Comparison of ENCODE assay signal across 1 cellular context in genomic region chr17:50719144-50719923, GRCh38.
TF ChIP-seq lines count a peak whose summit lies in the region.

Gene LUC7L3 (plus strand): TSS chr17:50719603. CDS start chr17:50719733, 130 bp downstream.

TF ChIP-seq in HepG2, 621 proteins besides CTCF, POLR2A, EP300 and RAD21 (continued from another document and continues in another):
- TF ChIP-seq ZNF484 (CRISPR knock-in tag; IDR thresholded peaks at IDR 0.05; ENCODE audit: borderline replicate concordance, low read depth), result no peak; the same call in 1 of the 2 replicates
- TF ChIP-seq HOXA3 (CRISPR knock-in tag; IDR thresholded peaks at IDR 0.05), result peak; percentile 99
- TF ChIP-seq FIP1L1 (IDR thresholded peaks at IDR 0.05; ENCODE audit: borderline replicate concordance, insufficient read depth, low read depth, low read length), result peak; percentile 78; the same call in 1 of the 2 replicates
- TF ChIP-seq ZNF770 (CRISPR knock-in tag; IDR thresholded peaks at IDR 0.05), result peak; percentile 100
- peak; percentile 33; the same call in 1 of the 2 replicates for TF ChIP-seq HBP1 (CRISPR knock-in tag; IDR thresholded peaks at IDR 0.05; ENCODE audit: low read depth)
- TF ChIP-seq ZNF318 (CRISPR knock-in tag; IDR thresholded peaks at IDR 0.05), result peak; percentile 37
- TF ChIP-seq ZNF589 (CRISPR knock-in tag; conservative IDR thresholded peaks at IDR 0.05), result peak; percentile 38; the same call in 1 of the 2 replicates
- peak; percentile 91; the same call in 1 of the 2 replicates for TF ChIP-seq ZNF580 (CRISPR knock-in tag; IDR thresholded peaks at IDR 0.05; ENCODE audit: borderline replicate concordance, low read depth)
- TF ChIP-seq ZNF296 (CRISPR knock-in tag; conservative IDR thresholded peaks at IDR 0.05), result peak; percentile 72; the same call in 1 of the 2 replicates
- 0 out of 2 replicates have a peak, but pooled peaks have one; percentile 29 for TF ChIP-seq KLF13 (CRISPR knock-in tag; IDR thresholded peaks at IDR 0.05)
- TF ChIP-seq KDM5B (CRISPR knock-in tag; IDR thresholded peaks at IDR 0.05; ENCODE audit: borderline replicate concordance), result peak; percentile 97
- TF ChIP-seq FOXO4 (CRISPR knock-in tag; conservative IDR thresholded peaks at IDR 0.05), result peak; percentile 91; the same call in 1 of the 2 replicates
- TF ChIP-seq BRD4 (CRISPR knock-in tag; IDR thresholded peaks at IDR 0.05), result peak; percentile 46
- TF ChIP-seq ZBTB34 (CRISPR knock-in tag; IDR thresholded peaks at IDR 0.05), result peak; percentile 53; the same call in 1 of the 2 replicates
- 0 out of 2 replicates have a peak, but pooled peaks have one; percentile 36 for TF ChIP-seq ZNF30 (CRISPR knock-in tag; IDR thresholded peaks at IDR 0.05)
- TF ChIP-seq IKZF4 (CRISPR knock-in tag; IDR thresholded peaks at IDR 0.05; ENCODE audit: borderline replicate concordance, low read depth, not compliant biosample characterization), result peak; percentile 87
- no peak; the same call in 1 of the 2 replicates for TF ChIP-seq ZNF83 (CRISPR knock-in tag; IDR thresholded peaks at IDR 0.05; ENCODE audit: borderline replicate concordance)
- TF ChIP-seq SNAPC5 (CRISPR knock-in tag; IDR thresholded peaks at IDR 0.05; ENCODE audit: borderline replicate concordance), result peak; percentile 57; the same call in 1 of the 2 replicates
- TF ChIP-seq ZNF343 (CRISPR knock-in tag; IDR thresholded peaks at IDR 0.05), result peak; percentile 55; the same call in 1 of the 2 replicates
- peak; percentile 97 for TF ChIP-seq NFKB2 (CRISPR knock-in tag; IDR thresholded peaks at IDR 0.05; ENCODE audit: borderline replicate concordance)
- 0 out of 2 replicates have a peak, but pooled peaks have one; percentile 56 for TF ChIP-seq PRDM15 (CRISPR knock-in tag; IDR thresholded peaks at IDR 0.05)
- TF ChIP-seq SMAD1 (CRISPR knock-in tag; IDR thresholded peaks at IDR 0.05; ENCODE audit: borderline replicate concordance, low read depth), result peak; percentile 96; the same call in 1 of the 2 replicates
- no peak for TF ChIP-seq ELK4 (CRISPR knock-in tag; IDR thresholded peaks at IDR 0.05; ENCODE audit: borderline replicate concordance)
- TF ChIP-seq WIZ (CRISPR knock-in tag; IDR thresholded peaks at IDR 0.05), result peak; percentile 71; the same call in 1 of the 2 replicates
- peak; percentile 99 for TF ChIP-seq PHF8 (CRISPR knock-in tag; IDR thresholded peaks at IDR 0.05)
- no peak for TF ChIP-seq NONO (IDR thresholded peaks at IDR 0.05)
- peak; percentile 93 for TF ChIP-seq NONO (CRISPR knock-in tag; conservative IDR thresholded peaks at IDR 0.05)
- peak; percentile 57; the same call in 1 of the 2 replicates for TF ChIP-seq NCOA2 (CRISPR knock-in tag; IDR thresholded peaks at IDR 0.05)
- no peak for TF ChIP-seq ZKSCAN1 (IDR thresholded peaks at IDR 0.05; ENCODE audit: low read length)
- peak; percentile 52; the same call in 1 of the 2 replicates for TF ChIP-seq SOX5 (CRISPR knock-in tag; IDR thresholded peaks at IDR 0.05; ENCODE audit: borderline replicate concordance)
- peak; percentile 67; the same call in 1 of the 2 replicates for TF ChIP-seq KLF15 (CRISPR knock-in tag; IDR thresholded peaks at IDR 0.05; ENCODE audit: borderline replicate concordance)
- peak; percentile 98 for TF ChIP-seq KLF12 (CRISPR knock-in tag; IDR thresholded peaks at IDR 0.05; ENCODE audit: borderline replicate concordance)
- TF ChIP-seq SNAI1 (CRISPR knock-in tag; IDR thresholded peaks at IDR 0.05; ENCODE audit: borderline replicate concordance), result peak; percentile 92; the same call in 1 of the 2 replicates
